22 cellular contexts compared by ENCODE assay signal in genomic region chr5:146767534-146767933, GRCh38.
DNase-seq lines count a peak whose midpoint lies in the region; ATAC-seq, FAIRE-seq and TF ChIP-seq lines count a peak whose summit lies in the region.
"Had no signal": no experiment of that assay in that cellular context is flagged by ENCODE, and none has a peak within 500 bp of the region (broad histone marks: within the 10 kb centered on the region; RNA-seq: fewer than 3 reads in every experiment).

No MANE protein-coding gene starts in this region.

- H3K9ac ChIP-seq in HepG2 (ENCODE audit: insufficient read depth, low read depth, low read length), result no peak overlapping the region
- H3K9ac ChIP-seq: BLaER1 treated with 17β-estradiol and CSF1 and Interleukin-3, amounts not matched to agents 10 nM and 100 nM had no signal

- DNase-seq in NCI-H146 (lab: John Stamatoyannopoulos, UW), result peak; percentile 31
- DNase-seq in NCI-H146 treated with DMSO at 0.1 percent for 48 hours (lab: John Stamatoyannopoulos, UW; ENCODE audit: unreplicated experiment), result no peak
- peak; percentile 38 for DNase-seq in HepG2 (ENCODE audit: low spot score)
- DNase-seq in natural killer cell treated with Interleukin-12 subunit alpha and Interleukin-12 subunit beta and Interleukin-15 and Interleukin-18, amount 100 ng/mL, for 72 hours (ENCODE audit: low spot score), result no peak
- DNase-seq in GOT3 (lab: John Stamatoyannopoulos, UW), result no peak
- DNase-seq in RWPE1 (ENCODE audit: low spot score), result no peak
- DNase-seq: AML-193; Caco-2; Calu3; CD4-positive, alpha-beta T cell; CD8-positive, alpha-beta T cell; DMS79 treated with DMSO at 0.1 percent for 48 hours; GF-D8 had no signal

- no peak overlapping the region for H2AFZ ChIP-seq in HepG2 (ENCODE audit: low read length)

- TF ChIP-seq EP300 in HepG2 (IDR thresholded peaks at IDR 0.05; ENCODE audit: low read depth in 2 of 2, low read length in 2 of 2), result peak in 1 of 2 experiments; percentile 51; a peak in 1 of 4 replicates
- TF ChIP-seq EP300 in HepG2 (CRISPR knock-in tag; IDR thresholded peaks at IDR 0.05; ENCODE audit: borderline replicate concordance), result no peak

- H4K20me1 ChIP-seq in HepG2 (ENCODE audit: insufficient read depth, low read length), result no peaks in the 10 kb centered on the region
- H4K20me1 ChIP-seq: BLaER1 treated with 17β-estradiol and CSF1 and Interleukin-3, amounts not matched to agents 10 nM and 100 nM had no signal

- TF ChIP-seq POLR2A in HepG2 (IDR thresholded peaks at IDR 0.05; ENCODE audit: insufficient read depth in 1 of 2, low read depth in 2 of 2, low read length in 2 of 2), result no peak

- ATAC-seq in HepG2 (peak; percentile 87), HG03342 (IDR thresholded peaks at IDR 0.05; ENCODE audit: unreplicated experiment) (no peak)
- ATAC-seq in natural killer cell treated with Interleukin-12 subunit alpha and Interleukin-12 subunit beta and Interleukin-15 and Interleukin-18, amount 100 ng/mL, for 72 hours, result no peak
- ATAC-seq: A549; CD8-positive, alpha-beta T cell had no signal

- H3K27me3 Mint-ChIP-seq in natural killer cell treated with Interleukin-12 subunit alpha and Interleukin-12 subunit beta and Interleukin-15 and Interleukin-18, amount 100 ng/mL, for 72 hours, result no peaks in the 10 kb centered on the region
- H3K27me3 Mint-ChIP-seq: B cell; CD4-positive, alpha-beta T cell had no signal

- intact Hi-C loops in HepG2 (cut with micrococcal nuclease; ENCODE audit: unreplicated experiment), result no loop called here

- H3K36me3 Mint-ChIP-seq in natural killer cell treated with Interleukin-12 subunit alpha and Interleukin-12 subunit beta and Interleukin-15 and Interleukin-18, amount 100 ng/mL, for 72 hours, result no peaks in the 10 kb centered on the region
- H3K36me3 Mint-ChIP-seq: CD8-positive, alpha-beta T cell had no signal

- no peak overlapping the region for H3K4me3 ChIP-seq in HepG2 (replicated peaks in 1 of 3; ENCODE audit: insufficient read depth in 1 of 3, low read depth in 2 of 3, low read length in 3 of 3)
- H3K4me3 ChIP-seq: A549; BLaER1 treated with 17β-estradiol and CSF1 and Interleukin-3, amounts not matched to agents 10 nM and 100 nM had no signal

- H3K27me3 ChIP-seq in HepG2 (ENCODE audit: control insufficient read depth in 1 of 2, insufficient read depth in 2 of 2, low read length in 2 of 2), result no peaks in the 10 kb centered on the region
- H3K27me3 ChIP-seq: BLaER1 treated with 17β-estradiol and CSF1 and Interleukin-3, amounts not matched to agents 10 nM and 100 nM had no signal

- no peak overlapping the region for H3K4me3 Mint-ChIP-seq in natural killer cell treated with Interleukin-12 subunit alpha and Interleukin-12 subunit beta and Interleukin-15 and Interleukin-18, amount 100 ng/mL, for 72 hours
- H3K4me3 Mint-ChIP-seq: B cell; CD4-positive, alpha-beta T cell; CD8-positive, alpha-beta T cell had no signal

- no peaks in the 10 kb centered on the region for H3K9me3 Mint-ChIP-seq in natural killer cell treated with Interleukin-12 subunit alpha and Interleukin-12 subunit beta and Interleukin-15 and Interleukin-18, amount 100 ng/mL, for 72 hours
- H3K9me3 Mint-ChIP-seq: CD4-positive, alpha-beta T cell; CD8-positive, alpha-beta T cell had no signal

- in situ Hi-C loops in HepG2 (cut with HindIII; ENCODE audit: extremely low pct_ligation_motif_present, low pct_unique_long_range_greater_than_20kb), result no loop called here

- TF ChIP-seq RAD21 in HepG2 (CRISPR knock-in tag; IDR thresholded peaks at IDR 0.05), result no peak

- H3K9me3 ChIP-seq in HepG2 (ENCODE audit: low read length), result no peaks in the 10 kb centered on the region
- H3K9me3 ChIP-seq: A549; BLaER1 treated with 17β-estradiol and CSF1 and Interleukin-3, amounts not matched to agents 10 nM and 100 nM; Caco-2 had no signal

- 2% methylated on average over 3 of the region's 3 CpGs for WGBS in HepG2 (ENCODE audit: low lambda C conversion rate)

- H3K4me2 ChIP-seq in HepG2 (ENCODE audit: low read depth, low read length), result peak overlapping the region; percentile 25; the same call in 1 of the 2 replicates
- H3K4me2 ChIP-seq: A549; BLaER1 treated with 17β-estradiol and CSF1 and Interleukin-3, amounts not matched to agents 10 nM and 100 nM had no signal

- peak overlapping the region; percentile 21 for H3K27ac ChIP-seq in HepG2 (ENCODE audit: extremely low read length, insufficient read depth, low read length)
- no peak overlapping the region for H3K27ac ChIP-seq in RWPE1
- H3K27ac ChIP-seq: 22Rv1; A549; BLaER1 treated with 17β-estradiol and CSF1 and Interleukin-3, amounts not matched to agents 10 nM and 100 nM; C4-2B had no signal

- FAIRE-seq in HepG2 (lab: Jason Lieb, UNC), result no peak
- FAIRE-seq: A549, G401.6, GM12891, GM19239 had no signal

- no peaks in the 10 kb centered on the region for H3K36me3 ChIP-seq in HepG2 (replicated peaks in 1 of 2; ENCODE audit: control insufficient read depth in 1 of 2, insufficient read depth in 2 of 2, low read length in 2 of 2)
- H3K36me3 ChIP-seq: BLaER1 treated with 17β-estradiol and CSF1 and Interleukin-3, amounts not matched to agents 10 nM and 100 nM had no signal

- peak overlapping the region; percentile 38 to 61 for H3K27ac Mint-ChIP-seq in natural killer cell treated with Interleukin-12 subunit alpha and Interleukin-12 subunit beta and Interleukin-15 and Interleukin-18, amount 100 ng/mL, for 72 hours
- H3K27ac Mint-ChIP-seq: B cell; CD4-positive, alpha-beta T cell; CD8-positive, alpha-beta T cell had no signal

- BruUV-seq in HepG2 (replicated peaks; lab: Mats Ljungman, UMichigan), result no TSS peak

- H3K4me1 Mint-ChIP-seq in natural killer cell treated with Interleukin-12 subunit alpha and Interleukin-12 subunit beta and Interleukin-15 and Interleukin-18, amount 100 ng/mL, for 72 hours (ENCODE audit: low read depth in 2 of 2), result peaks cover 30 to 34% of the 10 kb centered on the region in 2 donors
- H3K4me1 Mint-ChIP-seq: B cell had no signal

- no peaks in the 10 kb centered on the region for H3K79me2 ChIP-seq in HepG2 (ENCODE audit: insufficient read depth, low read length)

- no peak for TF ChIP-seq CTCF in HepG2 (CRISPR knock-in tag; IDR thresholded peaks at IDR 0.05)
- no peak for TF ChIP-seq CTCF in RWPE1 (conservative IDR thresholded peaks at IDR 0.05; ENCODE audit: low read depth)

- H3K4me1 ChIP-seq in HepG2 (ENCODE audit: insufficient read depth, low read length), result peaks cover 27% of the 10 kb centered on the region
- H3K4me1 ChIP-seq: A549; BLaER1 treated with 17β-estradiol and CSF1 and Interleukin-3, amounts not matched to agents 10 nM and 100 nM; Caco-2 had no signal

- POLR2A ChIA-PET in HepG2 (lab: Yijun Ruan, JAX), result no interaction called here
- POLR2A ChIA-PET in RWPE1 (lab: Yijun Ruan, JAX; ENCODE audit: low non-redundant PET), result no interaction called here

- CTCF ChIA-PET in HepG2 (lab: Yijun Ruan, JAX; ENCODE audit: low intra/inter-chr PET ratio, low total read pairs), result no interaction called here
- CTCF ChIA-PET in RWPE1 (lab: Yijun Ruan, JAX), result no interaction called here

TF ChIP-seq in HepG2, 621 proteins besides CTCF, POLR2A, EP300 and RAD21 (continues in another document):
- TF ChIP-seq ZNF687 (CRISPR knock-in tag; IDR thresholded peaks at IDR 0.05) (no peak), FOXA3 (CRISPR knock-in tag; IDR thresholded peaks at IDR 0.05) (peak; percentile 88), SP4 (CRISPR knock-in tag; IDR thresholded peaks at IDR 0.05) (no peak), ELF1 (CRISPR knock-in tag; IDR thresholded peaks at IDR 0.05) (no peak), MLLT10 (CRISPR knock-in tag; IDR thresholded peaks at IDR 0.05) (no peak), ZBTB20 (CRISPR knock-in tag; IDR thresholded peaks at IDR 0.05; ENCODE audit: borderline replicate concordance, low read depth) (peak; percentile 94; the same call in 1 of the 2 replicates), CHD2 (IDR thresholded peaks at IDR 0.05; ENCODE audit: low read depth, low read length) (no peak)
- TF ChIP-seq, protein P1, sequence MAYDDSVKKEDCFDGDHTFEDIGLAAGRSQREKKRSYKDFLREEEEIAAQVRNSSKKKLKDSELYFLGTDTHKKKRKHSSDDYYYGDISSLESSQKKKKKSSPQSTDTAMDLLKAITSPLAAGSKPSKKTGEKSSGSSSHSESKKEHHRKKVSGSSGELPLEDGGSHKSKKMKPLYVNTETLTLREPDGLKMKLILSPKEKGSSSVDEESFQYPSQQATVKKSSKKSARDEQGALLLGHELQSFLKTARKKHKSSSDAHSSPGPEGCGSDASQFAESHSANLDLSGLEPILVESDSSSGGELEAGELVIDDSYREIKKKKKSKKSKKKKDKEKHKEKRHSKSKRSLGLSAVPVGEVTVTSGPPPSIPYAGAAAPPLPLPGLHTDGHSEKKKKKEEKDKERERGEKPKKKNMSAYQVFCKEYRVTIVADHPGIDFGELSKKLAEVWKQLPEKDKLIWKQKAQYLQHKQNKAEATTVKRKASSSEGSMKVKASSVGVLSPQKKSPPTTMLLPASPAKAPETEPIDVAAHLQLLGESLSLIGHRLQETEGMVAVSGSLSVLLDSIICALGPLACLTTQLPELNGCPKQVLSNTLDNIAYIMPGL (CRISPR knock-in tag; IDR thresholded peaks at IDR 0.05; ENCODE audit: borderline replicate concordance in 1 of 2, low read depth in 1 of 2), result no peak

Comparison
In these comparisons a context has a peak if more than half of its experiments do, and no peak if none do; other contexts are left out.
1. DNase-seq: peak in NCI-H146 (single experiment) and HepG2 (single experiment); none in NCI-H146 treated with DMSO at 0.1 percent for 48 hours (single experiment), natural killer cell treated with Interleukin-12 subunit alpha and Interleukin-12 subunit beta and Interleukin-15 and Interleukin-18, amount 100 ng/mL, for 72 hours (single experiment), GOT3 (single experiment) and RWPE1 (single experiment).